In the genomic region with DNA sequence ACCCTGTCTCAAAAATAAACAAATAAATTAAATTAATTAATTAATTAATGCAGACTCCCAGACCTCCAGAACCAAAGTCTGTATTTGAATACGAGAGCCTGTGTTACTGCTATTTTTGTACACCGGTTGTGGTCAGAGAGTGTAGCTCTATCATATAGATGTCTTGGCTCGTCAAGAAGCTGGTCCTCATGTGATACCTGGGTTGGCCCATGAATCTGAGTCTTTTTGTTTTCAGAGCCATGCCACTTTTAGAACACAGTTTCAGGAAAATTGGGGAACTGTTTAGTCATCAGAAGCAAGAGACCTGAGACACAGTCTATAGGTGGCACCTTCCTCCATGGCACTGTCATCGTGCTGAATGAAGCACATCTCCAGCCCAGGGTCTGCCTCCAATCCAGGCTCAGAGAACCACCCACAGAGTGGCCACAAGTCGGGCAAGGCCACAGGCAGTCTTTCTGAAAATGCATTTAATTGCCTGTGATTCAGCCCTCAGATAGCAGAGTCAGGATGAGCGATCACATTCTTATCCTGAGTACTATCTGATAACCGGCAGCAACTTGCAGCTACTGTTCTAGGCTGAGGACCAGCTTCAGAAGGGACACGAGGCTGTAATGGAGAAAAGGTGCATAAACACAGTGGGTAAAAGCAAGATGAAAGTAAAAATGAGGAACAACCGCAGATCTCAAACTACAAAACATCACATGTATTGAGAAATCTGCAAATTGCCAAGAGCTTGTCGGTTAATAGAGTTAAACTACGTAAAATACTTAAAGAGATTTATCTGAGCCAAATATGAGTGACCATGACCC, we compare ENCODE assay signal across 9 cellular contexts. TPM values are rescaled to one million over a fixed set of nuclear protein-coding genes. Genes with fewer than 3 reads are reported as not detected.
DNase-seq lines count a peak whose midpoint lies in the region; ATAC-seq lines count a peak whose summit lies in the region.
"Had no signal": no experiment of that assay in that cellular context is flagged by ENCODE, and none has a peak within 500 bp of the region (broad histone marks: within the 10 kb centered on the region; RNA-seq: fewer than 3 reads in every experiment).

No MANE protein-coding gene starts in this region.

- H3K27ac ChIP-seq in naive thymus-derived CD4-positive, alpha-beta T cell (ENCODE audit: low read depth, low read length), result no peak overlapping the region
- H3K27ac ChIP-seq: gastroesophageal sphincter had no signal

- peak in 1 of 2 donors; percentile 51 for ATAC-seq in activated naive CD4-positive, alpha-beta T cell treated with anti-CD3 and anti-CD28 coated beads, Interleukin-2, amount 50 U/mL, for 72 hours
- ATAC-seq in naive thymus-derived CD4-positive, alpha-beta T cell, result peak; percentile 55
- no peak for ATAC-seq in GM18907 (IDR thresholded peaks at IDR 0.05; ENCODE audit: unreplicated experiment)
- ATAC-seq: gastroesophageal sphincter had no signal

- intact Hi-C loops in naive thymus-derived CD4-positive, alpha-beta T cell (cut with micrococcal nuclease), result loop anchor here in 1 of 2 donors (5.0 kb wide), 2 partner anchors 115 to 280 kb away; a partner anchor contains a TSS

- H3K4me1 ChIP-seq in naive thymus-derived CD4-positive, alpha-beta T cell (ENCODE audit: control insufficient read depth in 2 of 2, insufficient read depth in 2 of 2, low read length in 2 of 2), result peaks cover 0 to 3% of the 10 kb centered on the region in 2 donors
- H3K4me1 ChIP-seq: gastroesophageal sphincter had no signal

- peak; percentile 16 for DNase-seq in ELF-1 (ENCODE audit: low read depth, low spot score)
- peak; percentile 61 for DNase-seq in NAMALWA (ENCODE audit: low spot score)
- DNase-seq in activated naive CD4-positive, alpha-beta T cell treated with anti-CD3 and anti-CD28 coated beads, Interleukin-2, amount 50 U/mL, for 72 hours (ENCODE audit: low spot score in 2 of 2), result no peak
- DNase-seq in naive thymus-derived CD4-positive, alpha-beta T cell, result no peak
- DNase-seq in NCI-H2029 treated with DMSO at 0.1 percent for 48 hours (lab: John Stamatoyannopoulos, UW), result no peak
- no peak for DNase-seq in amygdala (lab: John Stamatoyannopoulos, UW)
- DNase-seq in iPS-NIHi11 (ENCODE audit: low spot score), result no peak

- H3K27me3 ChIP-seq in naive thymus-derived CD4-positive, alpha-beta T cell (ENCODE audit: control insufficient read depth in 2 of 2, insufficient read depth in 2 of 2, low read length in 2 of 2), result no peaks in the 10 kb centered on the region

- no peak overlapping the region for H3K4me3 ChIP-seq in naive thymus-derived CD4-positive, alpha-beta T cell (ENCODE audit: low read length)
- H3K4me3 ChIP-seq: gastroesophageal sphincter had no signal

- CTCF ChIA-PET in naive thymus-derived CD4-positive, alpha-beta T cell (lab: Charles Lee), result interaction anchor here (1.2 kb wide), 1 partner anchor 23 kb away, joined by 3 read pairs; no protein-coding TSS in a partner anchor

- POLR2A ChIA-PET in naive thymus-derived CD4-positive, alpha-beta T cell (lab: Charles Lee), result interaction anchor here (1.8 to 5.2 kb wide), 2 partner anchors 11 to 13 kb away, joined by 5 to 54 read pairs; a partner anchor contains a TSS

- H3K27ac Mint-ChIP-seq in activated naive CD4-positive, alpha-beta T cell treated with anti-CD3 and anti-CD28 coated beads, Interleukin-2, amount 50 U/mL, for 72 hours, result peak overlapping the region; percentile 50 to 90
- H3K27ac Mint-ChIP-seq in naive thymus-derived CD4-positive, alpha-beta T cell, result peak overlapping the region in 2 of 9 donors; percentile 20 to 53

- peaks cover 0 to 6% (median 5%) of the 10 kb centered on the region in 5 donors for H3K27me3 Mint-ChIP-seq in naive thymus-derived CD4-positive, alpha-beta T cell

- H3K36me3 Mint-ChIP-seq in activated naive CD4-positive, alpha-beta T cell treated with anti-CD3 and anti-CD28 coated beads, Interleukin-2, amount 50 U/mL, for 72 hours, result peaks cover 24 to 27% of the 10 kb centered on the region in 2 donors
- H3K36me3 Mint-ChIP-seq in naive thymus-derived CD4-positive, alpha-beta T cell, result peaks cover 0 to 24% (median 0%) of the 10 kb centered on the region in 5 donors

- H3K4me3 Mint-ChIP-seq in naive thymus-derived CD4-positive, alpha-beta T cell, result peak overlapping the region in 2 of 10 donors; percentile 13 to 24

- peaks cover 13 to 14% of the 10 kb centered on the region in 2 donors for H3K9me3 Mint-ChIP-seq in activated naive CD4-positive, alpha-beta T cell treated with anti-CD3 and anti-CD28 coated beads, Interleukin-2, amount 50 U/mL, for 72 hours
- H3K9me3 Mint-ChIP-seq in naive thymus-derived CD4-positive, alpha-beta T cell, result peaks cover 0 to 23% (median 9%) of the 10 kb centered on the region in 11 donors

- peaks cover 13 to 43% (median 23%) of the 10 kb centered on the region in 7 donors for H3K4me1 Mint-ChIP-seq in naive thymus-derived CD4-positive, alpha-beta T cell

- H3K36me3 ChIP-seq in naive thymus-derived CD4-positive, alpha-beta T cell (ENCODE audit: control insufficient read depth in 2 of 3, insufficient read depth in 3 of 3, low read length in 3 of 3), result no peaks in the 10 kb centered on the region
- H3K36me3 ChIP-seq: gastroesophageal sphincter had no signal

- no peaks in the 10 kb centered on the region for H3K9me3 ChIP-seq in naive thymus-derived CD4-positive, alpha-beta T cell (ENCODE audit: control insufficient read depth in 2 of 3, low read length in 3 of 3)
- H3K9me3 ChIP-seq: gastroesophageal sphincter had no signal

RNA-seq across cellular contexts. Expression of a gene that starts 14.2 kb away (rescaled TPM):
- 10 to 100 TPM; 48.9 to 52.7 TPM for total RNA-seq in activated naive CD4-positive, alpha-beta T cell treated with anti-CD3 and anti-CD28 coated beads, Interleukin-2, amount 50 U/mL, for 72 hours
- 100 to 1,000 TPM in 2 of 5 experiments, 10 to 100 TPM in 3; 69.6 to 136 (median 87.3) TPM for total RNA-seq in naive thymus-derived CD4-positive, alpha-beta T cell
- 10 to 100 TPM; 11.4 to 17.5 TPM for polyA plus RNA-seq in naive thymus-derived CD4-positive, alpha-beta T cell

Comparison
In these comparisons a context has a peak if more than half of its experiments do, and no peak if none do; other contexts are left out.
1. DNase-seq: peak in ELF-1 (single experiment) and NAMALWA (single experiment); none in activated naive CD4-positive, alpha-beta T cell treated with anti-CD3 and anti-CD28 coated beads, Interleukin-2, amount 50 U/mL, for 72 hours (0 of 2), naive thymus-derived CD4-positive, alpha-beta T cell (0 of 9), NCI-H2029 treated with DMSO at 0.1 percent for 48 hours (single experiment), amygdala (0 of 56) and iPS-NIHi11 (single experiment).